ENCODE assay signal across 1 cellular context in genomic region chr15:74917676-74918075, GRCh38.
TF ChIP-seq lines count a peak whose summit lies in the region.

No MANE protein-coding gene starts in this region.

TF ChIP-seq in IMR-90, 13 proteins besides CTCF, POLR2A, EP300 and RAD21:
- TF ChIP-seq NFE2L2 (IDR thresholded peaks at IDR 0.05; ENCODE audit: low read depth, low read length) (no peak), USF2 (IDR thresholded peaks at IDR 0.05; ENCODE audit: low read depth, low read length) (no peak), ELK1 (IDR thresholded peaks at IDR 0.05; ENCODE audit: borderline replicate concordance, low read depth, low read length) (no peak), MAZ (IDR thresholded peaks at IDR 0.05; ENCODE audit: borderline replicate concordance, low read depth, low read length) (no peak), RFX5 (IDR thresholded peaks at IDR 0.05; ENCODE audit: low read depth, low read length) (no peak), CHD1 (IDR thresholded peaks at IDR 0.05; ENCODE audit: low read depth, low read length) (no peak), SMC3 (IDR thresholded peaks at IDR 0.05; ENCODE audit: low read depth, low read length) (no peak), RCOR1 (IDR thresholded peaks at IDR 0.05; ENCODE audit: insufficient replicate concordance, low read length) (no peak), BHLHE40 (IDR thresholded peaks at IDR 0.05; ENCODE audit: low read depth, low read length) (no peak), CEBPB (IDR thresholded peaks at IDR 0.05; ENCODE audit: low read depth, low read length) (no peak), FOS (IDR thresholded peaks at IDR 0.05; ENCODE audit: low read depth, low read length) (no peak), MAFK (IDR thresholded peaks at IDR 0.05; ENCODE audit: low read depth, low read length) (no peak), MXI1 (IDR thresholded peaks at IDR 0.05; ENCODE audit: borderline replicate concordance, low read depth, low read length) (no peak)
